ENCODE assay signal across 13 cellular contexts in the genomic region with DNA sequence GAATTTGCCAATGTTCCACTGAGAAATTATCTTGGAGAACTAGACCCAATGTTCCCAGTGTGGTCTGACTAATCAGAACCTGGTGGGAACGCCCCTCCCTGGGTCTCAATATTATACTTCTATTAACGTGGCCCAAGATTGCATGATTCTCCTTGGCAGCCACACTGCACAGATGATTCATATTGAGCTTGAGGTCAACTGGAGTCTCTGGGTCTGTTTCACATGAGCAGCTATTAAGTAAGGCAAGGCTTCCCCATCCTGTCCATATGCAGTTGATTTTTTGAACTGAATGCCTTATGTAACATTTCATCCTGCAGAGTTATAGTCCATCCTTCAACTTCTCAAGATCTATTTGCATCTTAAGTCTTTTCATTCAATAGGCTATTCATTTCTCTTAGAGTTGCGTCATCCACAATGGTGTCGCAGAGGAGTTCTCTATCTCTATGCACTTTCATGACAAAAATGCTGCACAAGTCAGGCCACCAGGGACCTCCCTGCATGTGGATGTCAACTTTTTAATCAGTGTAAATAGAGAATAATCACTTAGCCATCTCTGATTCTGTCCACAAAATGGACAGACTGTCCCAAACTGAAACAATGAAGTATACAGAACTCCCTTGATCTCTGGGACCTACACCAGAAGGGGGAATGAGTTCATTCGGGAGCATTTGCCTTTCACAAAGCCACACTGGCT.
A peak's percentile ranks its signal among the peaks of the same experiment; 100 is the strongest.
DNase-seq lines count a peak whose midpoint lies in the region; ATAC-seq and TF ChIP-seq lines count a peak whose summit lies in the region.
"Had no signal": no experiment of that assay in that cellular context is flagged by ENCODE, and none has a peak within 500 bp of the region (broad histone marks: within the 10 kb centered on the region; RNA-seq: fewer than 3 reads in every experiment).

No MANE protein-coding gene starts in this region.

- TF ChIP-seq CTCF in RWPE2 (IDR thresholded peaks at IDR 0.05; ENCODE audit: poor library complexity, severe bottlenecking) = no peak
- TF ChIP-seq CTCF in transverse colon (IDR thresholded peaks at IDR 0.05) = no peak

- H3K4me3 ChIP-seq in RWPE2 (ENCODE audit: severe bottlenecking) (no peak overlapping the region), transverse colon (no peak overlapping the region)
- H3K4me3 ChIP-seq: mucosa of descending colon had no signal

- H3K36me3 ChIP-seq in RWPE2 (ENCODE audit: low read depth) (no peaks in the 10 kb centered on the region), transverse colon (no peaks in the 10 kb centered on the region)

- in situ Hi-C loops in transverse colon (cut with MboI; ENCODE audit: low pct_ligation_motif_present in 1 of 4, low pct_unique_long_range_greater_than_20kb in 1 of 4, low sequenced_read_pairs in 3 of 4) = no loop called here

- TF ChIP-seq POLR2A in transverse colon (IDR thresholded peaks at IDR 0.05) = no peak

- ATAC-seq in RWPE2 (ENCODE audit: low read depth) (peak; percentile 83), HG03108 (IDR thresholded peaks at IDR 0.05; ENCODE audit: unreplicated experiment) (no peak)
- ATAC-seq: mucosa of descending colon had no signal

- no peak overlapping the region for H3K27ac ChIP-seq in RWPE2 (ENCODE audit: poor library complexity, severe bottlenecking)
- no peak overlapping the region for H3K27ac ChIP-seq in transverse colon

- 79 to 100% methylated on average over 3 to 5 of the region's 5 CpGs for WGBS in transverse colon (ENCODE audit: low coverage in 1 of 2), 2 donors

- DNase-seq in ELR (ENCODE audit: low read depth) (peak; percentile 63), RWPE2 (ENCODE audit: low spot score) (no peak), fibroblast of gingiva (ENCODE audit: low read depth) (peak; percentile 89), non-pigmented ciliary epithelial cell (ENCODE audit: low read depth) (peak; percentile 74), COLO668 (lab: John Stamatoyannopoulos, UW; ENCODE audit: unreplicated experiment) (no peak), NCI-H1930 (lab: John Stamatoyannopoulos, UW) (no peak), transverse colon (no peak)
- DNase-seq: activated CD4-positive, alpha-beta T cell treated with anti-CD3 and anti-CD28 coated beads for 48 hours; cortex of kidney; mucosa of descending colon; NCI-H526; stimulated activated CD8-positive, alpha-beta memory T cell treated with anti-CD3 and anti-CD28 coated beads, Interleukin-4, amount 100 ng/mL, for 48 hours had no signal

- TF ChIP-seq EP300 in transverse colon (IDR thresholded peaks at IDR 0.05; ENCODE audit: low read depth) = no peak

- intact Hi-C loops in transverse colon (cut with DNase I; ENCODE audit: low total_unique reads) = no loop called here

- no peaks in the 10 kb centered on the region for H3K4me1 ChIP-seq in RWPE2 (ENCODE audit: insufficient read depth, poor library complexity, severe bottlenecking)
- H3K4me1 ChIP-seq in transverse colon = no peaks in the 10 kb centered on the region

- H3K27me3 ChIP-seq in RWPE2 (ENCODE audit: insufficient read depth, poor library complexity, severe bottlenecking) (no peaks in the 10 kb centered on the region), transverse colon (no peaks in the 10 kb centered on the region)

- H3K9me3 ChIP-seq in RWPE2 (ENCODE audit: severe bottlenecking) (no peaks in the 10 kb centered on the region), transverse colon (no peaks in the 10 kb centered on the region)
- H3K9me3 ChIP-seq: mucosa of descending colon had no signal

Comparison
In these comparisons a context has a peak if more than half of its experiments do, and no peak if none do; other contexts are left out.
1. DNase-seq: peak in ELR (single experiment), fibroblast of gingiva (single experiment) and non-pigmented ciliary epithelial cell (single experiment); none in RWPE2 (single experiment), COLO668 (single experiment), NCI-H1930 (0 of 2) and transverse colon (single experiment).